In genomic region chr4:76948441-76949292, GRCh38 we compare ENCODE assay signal across 8 cellular contexts. TPM values are rescaled to one million over a fixed set of nuclear protein-coding genes. Genes with fewer than 3 reads are reported as not detected.
DNase-seq lines count a peak whose midpoint lies in the region; ATAC-seq and TF ChIP-seq lines count a peak whose summit lies in the region.

No MANE protein-coding gene starts in this region.

- no peak overlapping the region for H3K27ac Mint-ChIP-seq in activated CD4-positive, alpha-beta memory T cell treated with anti-CD3 and anti-CD28 coated beads, Interleukin-2, amount 10 ng/mL, durations not matched to agents 7 days and 5 days

- 7% methylated on average over 61 to 63 of the region's 63 CpGs for WGBS in lung, 2 donors

- peaks cover 18% of the 10 kb centered on the region for H3K4me1 Mint-ChIP-seq in activated CD4-positive, alpha-beta memory T cell treated with anti-CD3 and anti-CD28 coated beads, Interleukin-2, amount 10 ng/mL, durations not matched to agents 7 days and 5 days

- H3K27me3 ChIP-seq in lung (ENCODE audit: control insufficient read depth, insufficient read depth), result no peaks in the 10 kb centered on the region

- H3K9me3 Mint-ChIP-seq in activated CD4-positive, alpha-beta memory T cell treated with anti-CD3 and anti-CD28 coated beads, Interleukin-2, amount 10 ng/mL, durations not matched to agents 7 days and 5 days, result no peaks in the 10 kb centered on the region

- no peak for DNase-seq in AG04449 (ENCODE audit: low read depth, low spot score)
- DNase-seq in NCI-H510A (lab: John Stamatoyannopoulos, UW), result peak; percentile 34
- DNase-seq in activated CD4-positive, alpha-beta memory T cell treated with anti-CD3 and anti-CD28 coated beads, Interleukin-2, amount 10 ng/mL, durations not matched to agents 7 days and 5 days, result peak; percentile 51
- peak; percentile 88 for DNase-seq in ecto neural progenitor cell (ENCODE audit: low spot score)
- DNase-seq in lung (ENCODE audit: low spot score), result peak; percentile 71
- peak; percentile 35 for DNase-seq in stimulated activated CD8-positive, alpha-beta memory T cell treated with anti-CD3 and anti-CD28 coated beads, Interleukin-15, amount 100 ng/mL, for 1 hour (ENCODE audit: low read depth)

- peak overlapping the region; percentile 78 to 84 for H3K27ac ChIP-seq in lung (ENCODE audit: low read depth in 1 of 2, low read length in 1 of 2)

- no peaks in the 10 kb centered on the region for H3K36me3 ChIP-seq in lung (ENCODE audit: control insufficient read depth in 2 of 2, insufficient read depth in 2 of 2, low read length in 2 of 2)

- H3K4me3 ChIP-seq in AG04449 (ENCODE audit: low read depth, low read length) (peak overlapping the region; percentile 91), lung (peak overlapping the region; percentile 87)

- H3K36me3 Mint-ChIP-seq in activated CD4-positive, alpha-beta memory T cell treated with anti-CD3 and anti-CD28 coated beads, Interleukin-2, amount 10 ng/mL, durations not matched to agents 7 days and 5 days (ENCODE audit: low read depth), result peaks cover 2% of the 10 kb centered on the region

- peak overlapping the region; percentile 77 for H3K4me3 Mint-ChIP-seq in activated CD4-positive, alpha-beta memory T cell treated with anti-CD3 and anti-CD28 coated beads, Interleukin-2, amount 10 ng/mL, durations not matched to agents 7 days and 5 days

- POLR2A ChIA-PET in AG04449 (lab: Yijun Ruan, JAX), result interaction anchor here (0.6 to 3.3 kb wide), 22 partner anchors 12 to 393 kb away, joined by 3 to 16 read pairs (median 4); no protein-coding TSS in a partner anchor
- POLR2A ChIA-PET in activated CD4-positive, alpha-beta memory T cell treated with anti-CD3 and anti-CD28 coated beads, Interleukin-2, amount 10 ng/mL, durations not matched to agents 7 days and 5 days (lab: Charles Lee), result interaction anchor here (1.0 to 1.4 kb wide), 2 partner anchors 34 to 83 kb away, joined by 3 to 5 read pairs; no protein-coding TSS in a partner anchor

- H3K9me3 ChIP-seq in lung (ENCODE audit: control insufficient read depth in 2 of 2, insufficient read depth in 1 of 2, low read length in 1 of 2), result no peaks in the 10 kb centered on the region

- H3K27me3 Mint-ChIP-seq in activated CD4-positive, alpha-beta memory T cell treated with anti-CD3 and anti-CD28 coated beads, Interleukin-2, amount 10 ng/mL, durations not matched to agents 7 days and 5 days, result peaks cover 34% of the 10 kb centered on the region

- peaks cover 0 to 8% of the 10 kb centered on the region in 2 donors for H3K4me1 ChIP-seq in lung (ENCODE audit: control insufficient read depth in 2 of 2, insufficient read depth in 2 of 2, low read length in 2 of 2)

- ATAC-seq in GM18861 (IDR thresholded peaks at IDR 0.05; ENCODE audit: unreplicated experiment) (peak; percentile 41), HG03064 (IDR thresholded peaks at IDR 0.05; ENCODE audit: low read depth, unreplicated experiment) (peak; percentile 48), lung (ENCODE audit: insufficient read depth, low FRiP score) (peak; percentile 53)

- CTCF ChIA-PET in AG04449 (lab: Yijun Ruan, JAX), result interaction anchor here (1.9 kb wide), 1 partner anchor 191 kb away, joined by 5 read pairs; no protein-coding TSS in a partner anchor
- CTCF ChIA-PET in activated CD4-positive, alpha-beta memory T cell treated with anti-CD3 and anti-CD28 coated beads, Interleukin-2, amount 10 ng/mL, durations not matched to agents 7 days and 5 days (lab: Charles Lee), result interaction anchor here (0.5 to 0.6 kb wide), 2 partner anchors 82 to 913 kb away, joined by 3 to 4 read pairs; no protein-coding TSS in a partner anchor

- peak; percentile 33 for TF ChIP-seq CTCF in AG04449 (IDR thresholded peaks at IDR 0.05; ENCODE audit: insufficient read depth, low read length, missing control alignments)
- TF ChIP-seq CTCF in lung (IDR thresholded peaks at IDR 0.05; ENCODE audit: control extremely low read depth, extremely low read depth), result no peak

RNA-seq across cellular contexts. Expression of gene SEPTIN11, which starts 0.9 kb away (rescaled TPM):
- total RNA-seq in activated CD4-positive, alpha-beta memory T cell treated with anti-CD3 and anti-CD28 coated beads, Interleukin-2, amount 10 ng/mL, durations not matched to agents 7 days and 5 days, result 10 to 100 TPM; 21.4 to 23.3 TPM
- 100 to 1,000 TPM; 104 to 126 TPM for total RNA-seq in lung
- polyA plus RNA-seq in lung, result 10 to 100 TPM; 20.4 to 24.5 TPM

RNA-seq across cellular contexts. Expression of gene SOWAHB, which starts 50.7 kb away (rescaled TPM):
- not detected for total RNA-seq in activated CD4-positive, alpha-beta memory T cell treated with anti-CD3 and anti-CD28 coated beads, Interleukin-2, amount 10 ng/mL, durations not matched to agents 7 days and 5 days
- 1 to 10 TPM; 2.0 to 4.2 TPM for total RNA-seq in lung
- 1 to 10 TPM in 1 of 2 donors, under 1 TPM in 1; 0.28 to 1.9 TPM for polyA plus RNA-seq in lung

Comparison
In these comparisons a context has a peak if more than half of its experiments do, and no peak if none do; other contexts are left out.
1. RNA of gene SEPTIN11, which starts 0.9 kb away (total RNA-seq): 104 to 126 TPM in lung; 21.4 to 23.3 TPM in activated CD4-positive, alpha-beta memory T cell treated with anti-CD3 and anti-CD28 coated beads, Interleukin-2, amount 10 ng/mL, durations not matched to agents 7 days and 5 days; every median in the first group is over 4 times any median in the second.
2. Peak in every context shown above with its lines, with median percentiles within 50 percentile points of each other: ATAC-seq.